ENCODE assay signal across 14 cellular contexts in genomic region chr16:72815348-72816318, GRCh38.
DNase-seq lines count a peak whose midpoint lies in the region; ATAC-seq and TF ChIP-seq lines count a peak whose summit lies in the region.
"Had no signal": no experiment of that assay in that cellular context is flagged by ENCODE, and none has a peak within 500 bp of the region (broad histone marks: within the 10 kb centered on the region; RNA-seq: fewer than 3 reads in every experiment).

No MANE protein-coding gene starts in this region.

- intact Hi-C loops in body of pancreas (cut with DNase I) (no loop called here), vagina (cut with DNase I) (no loop called here)

- no peak overlapping the region for H3K4me3 Mint-ChIP-seq in activated T-helper 17 cell treated with anti-CD3 and anti-CD28 coated beads, Interleukin-2, amount 50 U/mL, for 72 hours
- H3K4me3 Mint-ChIP-seq: activated naive CD4-positive, alpha-beta T cell treated with anti-CD3 and anti-CD28 coated beads for 36 hours; naive B cell had no signal

- H3K27ac Mint-ChIP-seq in activated T-helper 17 cell treated with anti-CD3 and anti-CD28 coated beads, Interleukin-2, amount 50 U/mL, for 72 hours, result no peak overlapping the region
- H3K27ac Mint-ChIP-seq: activated naive CD4-positive, alpha-beta T cell treated with anti-CD3 and anti-CD28 coated beads for 36 hours; naive B cell had no signal

- H3K27ac ChIP-seq in body of pancreas (no peak overlapping the region), vagina (no peak overlapping the region)

- H3K27me3 Mint-ChIP-seq in activated T-helper 17 cell treated with anti-CD3 and anti-CD28 coated beads, Interleukin-2, amount 50 U/mL, for 72 hours, result no peaks in the 10 kb centered on the region
- H3K27me3 Mint-ChIP-seq: naive B cell had no signal

- WGBS in body of pancreas, 2 donors, result 85 to 87% methylated on average over 5 of the region's 5 CpGs

- H3K4me3 ChIP-seq in body of pancreas, result no peak overlapping the region
- no peak overlapping the region for H3K4me3 ChIP-seq in vagina

- ATAC-seq in GM18517 (IDR thresholded peaks at IDR 0.05; ENCODE audit: unreplicated experiment), result peak; percentile 76
- peak; percentile 74 for ATAC-seq in GM19468 (IDR thresholded peaks at IDR 0.05; ENCODE audit: extremely low read depth, unreplicated experiment)
- peak; percentile 86 for ATAC-seq in HG02870 (IDR thresholded peaks at IDR 0.05; ENCODE audit: unreplicated experiment)
- no peak for ATAC-seq in activated T-helper 17 cell treated with anti-CD3 and anti-CD28 coated beads, Interleukin-2, amount 50 U/mL, for 72 hours (replicated peaks)
- no peak for ATAC-seq in body of pancreas

- no peaks in the 10 kb centered on the region for H3K9me3 Mint-ChIP-seq in activated T-helper 17 cell treated with anti-CD3 and anti-CD28 coated beads, Interleukin-2, amount 50 U/mL, for 72 hours
- H3K9me3 Mint-ChIP-seq: activated naive CD4-positive, alpha-beta T cell treated with anti-CD3 and anti-CD28 coated beads for 36 hours; naive B cell had no signal

- H3K36me3 ChIP-seq in body of pancreas (replicated peaks in 1 of 2; ENCODE audit: insufficient read depth in 1 of 2, low read depth in 2 of 2) (peaks cover 0 to 7% of the 10 kb centered on the region in 2 donors), vagina (peaks cover 0 to 12% of the 10 kb centered on the region in 2 donors)

- H3K36me3 Mint-ChIP-seq in activated T-helper 17 cell treated with anti-CD3 and anti-CD28 coated beads, Interleukin-2, amount 50 U/mL, for 72 hours (ENCODE audit: low read depth), result no peaks in the 10 kb centered on the region

- H3K9me3 ChIP-seq in body of pancreas (no peaks in the 10 kb centered on the region), vagina (no peaks in the 10 kb centered on the region)

- H3K27me3 ChIP-seq in body of pancreas (no peaks in the 10 kb centered on the region), vagina (no peaks in the 10 kb centered on the region)

- no peak for TF ChIP-seq CTCF in body of pancreas (IDR thresholded peaks at IDR 0.05)
- TF ChIP-seq CTCF in vagina (IDR thresholded peaks at IDR 0.05), result no peak

- DNase-seq in M059J (ENCODE audit: low read depth), result peak; percentile 19
- no peak for DNase-seq in stimulated activated CD4-positive, alpha-beta T cell treated with anti-CD3 and anti-CD28 coated beads, Interleukin-4, amount 100 ng/mL, for 4 hours
- no peak for DNase-seq in body of pancreas
- no peak for DNase-seq in vagina (ENCODE audit: extremely low spot score in 2 of 2)
- DNase-seq: activated naive CD4-positive, alpha-beta T cell treated with anti-CD3 and anti-CD28 coated beads for 36 hours; effector CD4-positive, alpha-beta T cell; Kasumi-1; naive B cell; NCI-H187; NCI-H69 had no signal

- H3K4me1 ChIP-seq in body of pancreas, result no peaks in the 10 kb centered on the region
- H3K4me1 ChIP-seq in vagina, result no peaks in the 10 kb centered on the region

- no peaks in the 10 kb centered on the region for H3K4me1 Mint-ChIP-seq in activated T-helper 17 cell treated with anti-CD3 and anti-CD28 coated beads, Interleukin-2, amount 50 U/mL, for 72 hours

- TF ChIP-seq POLR2A in body of pancreas (IDR thresholded peaks at IDR 0.05), result no peak
- TF ChIP-seq POLR2A in vagina (IDR thresholded peaks at IDR 0.05), result no peak

Comparison
In these comparisons a context has a peak if more than half of its experiments do, and no peak if none do; other contexts are left out.
1. ATAC-seq: peak in GM18517 (single experiment), GM19468 (single experiment) and HG02870 (single experiment); none in activated T-helper 17 cell treated with anti-CD3 and anti-CD28 coated beads, Interleukin-2, amount 50 U/mL, for 72 hours (single experiment) and body of pancreas (single experiment).